ENCODE assay signal across 2 cellular contexts in the genomic region with DNA sequence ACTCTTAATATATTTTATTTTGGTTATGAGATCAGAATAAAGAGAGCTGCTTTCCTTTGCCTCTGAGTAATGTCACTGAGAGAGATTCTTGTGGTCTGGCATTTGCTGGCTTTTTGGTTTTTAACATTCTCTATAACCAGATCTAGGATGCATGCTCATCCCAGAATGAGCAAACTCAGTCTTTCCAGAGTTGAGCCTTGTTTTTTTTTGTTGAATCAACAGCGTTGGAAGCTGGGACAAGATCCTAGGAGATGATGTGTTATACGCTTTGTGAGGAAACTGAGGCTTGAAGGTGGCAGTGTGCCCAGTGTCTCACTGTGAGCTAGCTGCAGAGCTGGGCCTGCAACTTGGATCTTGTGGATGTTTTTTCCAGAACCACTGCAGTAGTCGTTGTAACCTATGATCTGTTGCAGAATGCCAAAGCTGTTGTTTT.
TF ChIP-seq lines count a peak whose summit lies in the region.

No MANE protein-coding gene starts in this region.

TF ChIP-seq in liver, 16 proteins besides CTCF, POLR2A, EP300 and RAD21:
- no peak for TF ChIP-seq JUND (IDR thresholded peaks at IDR 0.05)
- TF ChIP-seq EGR1 (IDR thresholded peaks at IDR 0.05; ENCODE audit: low read depth in 2 of 2): no peak
- no peak for TF ChIP-seq NR2F2 (IDR thresholded peaks at IDR 0.05)
- TF ChIP-seq, protein P1, sequence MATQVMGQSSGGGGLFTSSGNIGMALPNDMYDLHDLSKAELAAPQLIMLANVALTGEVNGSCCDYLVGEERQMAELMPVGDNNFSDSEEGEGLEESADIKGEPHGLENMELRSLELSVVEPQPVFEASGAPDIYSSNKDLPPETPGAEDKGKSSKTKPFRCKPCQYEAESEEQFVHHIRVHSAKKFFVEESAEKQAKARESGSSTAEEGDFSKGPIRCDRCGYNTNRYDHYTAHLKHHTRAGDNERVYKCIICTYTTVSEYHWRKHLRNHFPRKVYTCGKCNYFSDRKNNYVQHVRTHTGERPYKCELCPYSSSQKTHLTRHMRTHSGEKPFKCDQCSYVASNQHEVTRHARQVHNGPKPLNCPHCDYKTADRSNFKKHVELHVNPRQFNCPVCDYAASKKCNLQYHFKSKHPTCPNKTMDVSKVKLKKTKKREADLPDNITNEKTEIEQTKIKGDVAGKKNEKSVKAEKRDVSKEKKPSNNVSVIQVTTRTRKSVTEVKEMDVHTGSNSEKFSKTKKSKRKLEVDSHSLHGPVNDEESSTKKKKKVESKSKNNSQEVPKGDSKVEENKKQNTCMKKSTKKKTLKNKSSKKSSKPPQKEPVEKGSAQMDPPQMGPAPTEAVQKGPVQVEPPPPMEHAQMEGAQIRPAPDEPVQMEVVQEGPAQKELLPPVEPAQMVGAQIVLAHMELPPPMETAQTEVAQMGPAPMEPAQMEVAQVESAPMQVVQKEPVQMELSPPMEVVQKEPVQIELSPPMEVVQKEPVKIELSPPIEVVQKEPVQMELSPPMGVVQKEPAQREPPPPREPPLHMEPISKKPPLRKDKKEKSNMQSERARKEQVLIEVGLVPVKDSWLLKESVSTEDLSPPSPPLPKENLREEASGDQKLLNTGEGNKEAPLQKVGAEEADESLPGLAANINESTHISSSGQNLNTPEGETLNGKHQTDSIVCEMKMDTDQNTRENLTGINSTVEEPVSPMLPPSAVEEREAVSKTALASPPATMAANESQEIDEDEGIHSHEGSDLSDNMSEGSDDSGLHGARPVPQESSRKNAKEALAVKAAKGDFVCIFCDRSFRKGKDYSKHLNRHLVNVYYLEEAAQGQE (IDR thresholded peaks at IDR 0.05): no peak
- TF ChIP-seq RXRA (IDR thresholded peaks at IDR 0.05): no peak
- TF ChIP-seq, protein P2, sequence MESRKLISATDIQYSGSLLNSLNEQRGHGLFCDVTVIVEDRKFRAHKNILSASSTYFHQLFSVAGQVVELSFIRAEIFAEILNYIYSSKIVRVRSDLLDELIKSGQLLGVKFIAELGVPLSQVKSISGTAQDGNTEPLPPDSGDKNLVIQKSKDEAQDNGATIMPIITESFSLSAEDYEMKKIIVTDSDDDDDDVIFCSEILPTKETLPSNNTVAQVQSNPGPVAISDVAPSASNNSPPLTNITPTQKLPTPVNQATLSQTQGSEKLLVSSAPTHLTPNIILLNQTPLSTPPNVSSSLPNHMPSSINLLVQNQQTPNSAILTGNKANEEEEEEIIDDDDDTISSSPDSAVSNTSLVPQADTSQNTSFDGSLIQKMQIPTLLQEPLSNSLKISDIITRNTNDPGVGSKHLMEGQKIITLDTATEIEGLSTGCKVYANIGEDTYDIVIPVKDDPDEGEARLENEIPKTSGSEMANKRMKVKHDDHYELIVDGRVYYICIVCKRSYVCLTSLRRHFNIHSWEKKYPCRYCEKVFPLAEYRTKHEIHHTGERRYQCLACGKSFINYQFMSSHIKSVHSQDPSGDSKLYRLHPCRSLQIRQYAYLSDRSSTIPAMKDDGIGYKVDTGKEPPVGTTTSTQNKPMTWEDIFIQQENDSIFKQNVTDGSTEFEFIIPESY (IDR thresholded peaks at IDR 0.05): no peak
- TF ChIP-seq SP1 (IDR thresholded peaks at IDR 0.05): no peak
- no peak for TF ChIP-seq TAF1 (conservative IDR thresholded peaks at IDR 0.05)
- no peak for TF ChIP-seq YY1 (IDR thresholded peaks at IDR 0.05)
- TF ChIP-seq FOXA2 (IDR thresholded peaks at IDR 0.05): no peak
- no peak for TF ChIP-seq HNF4A (conservative IDR thresholded peaks at IDR 0.05)
- TF ChIP-seq, protein P3, sequence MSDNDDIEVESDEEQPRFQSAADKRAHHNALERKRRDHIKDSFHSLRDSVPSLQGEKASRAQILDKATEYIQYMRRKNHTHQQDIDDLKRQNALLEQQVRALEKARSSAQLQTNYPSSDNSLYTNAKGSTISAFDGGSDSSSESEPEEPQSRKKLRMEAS (IDR thresholded peaks at IDR 0.05): no peak
- TF ChIP-seq HNF4G (IDR thresholded peaks at IDR 0.05): no peak
- TF ChIP-seq FOXA1 (IDR thresholded peaks at IDR 0.05): no peak
- TF ChIP-seq GABPA (IDR thresholded peaks at IDR 0.05 in 1 of 2, conservative IDR thresholded peaks at IDR 0.05 in 1 of 2): no peak
- TF ChIP-seq, protein P4, sequence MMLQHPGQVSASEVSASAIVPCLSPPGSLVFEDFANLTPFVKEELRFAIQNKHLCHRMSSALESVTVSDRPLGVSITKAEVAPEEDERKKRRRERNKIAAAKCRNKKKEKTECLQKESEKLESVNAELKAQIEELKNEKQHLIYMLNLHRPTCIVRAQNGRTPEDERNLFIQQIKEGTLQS (IDR thresholded peaks at IDR 0.05): no peak

TF ChIP-seq in HepG2, 621 proteins besides CTCF, POLR2A, EP300 and RAD21:
- TF ChIP-seq, protein P5, sequence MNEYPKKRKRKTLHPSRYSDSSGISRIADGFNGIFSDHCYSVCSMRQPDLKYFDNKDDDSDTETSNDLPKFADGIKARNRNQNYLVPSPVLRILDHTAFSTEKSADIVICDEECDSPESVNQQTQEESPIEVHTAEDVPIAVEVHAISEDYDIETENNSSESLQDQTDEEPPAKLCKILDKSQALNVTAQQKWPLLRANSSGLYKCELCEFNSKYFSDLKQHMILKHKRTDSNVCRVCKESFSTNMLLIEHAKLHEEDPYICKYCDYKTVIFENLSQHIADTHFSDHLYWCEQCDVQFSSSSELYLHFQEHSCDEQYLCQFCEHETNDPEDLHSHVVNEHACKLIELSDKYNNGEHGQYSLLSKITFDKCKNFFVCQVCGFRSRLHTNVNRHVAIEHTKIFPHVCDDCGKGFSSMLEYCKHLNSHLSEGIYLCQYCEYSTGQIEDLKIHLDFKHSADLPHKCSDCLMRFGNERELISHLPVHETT (CRISPR knock-in tag; conservative IDR thresholded peaks at IDR 0.05): no peak
- no peak for TF ChIP-seq ZNF550 (CRISPR knock-in tag; IDR thresholded peaks at IDR 0.05; ENCODE audit: borderline replicate concordance)
